Comparison of ENCODE assay signal across 1 cellular context in the genomic region with DNA sequence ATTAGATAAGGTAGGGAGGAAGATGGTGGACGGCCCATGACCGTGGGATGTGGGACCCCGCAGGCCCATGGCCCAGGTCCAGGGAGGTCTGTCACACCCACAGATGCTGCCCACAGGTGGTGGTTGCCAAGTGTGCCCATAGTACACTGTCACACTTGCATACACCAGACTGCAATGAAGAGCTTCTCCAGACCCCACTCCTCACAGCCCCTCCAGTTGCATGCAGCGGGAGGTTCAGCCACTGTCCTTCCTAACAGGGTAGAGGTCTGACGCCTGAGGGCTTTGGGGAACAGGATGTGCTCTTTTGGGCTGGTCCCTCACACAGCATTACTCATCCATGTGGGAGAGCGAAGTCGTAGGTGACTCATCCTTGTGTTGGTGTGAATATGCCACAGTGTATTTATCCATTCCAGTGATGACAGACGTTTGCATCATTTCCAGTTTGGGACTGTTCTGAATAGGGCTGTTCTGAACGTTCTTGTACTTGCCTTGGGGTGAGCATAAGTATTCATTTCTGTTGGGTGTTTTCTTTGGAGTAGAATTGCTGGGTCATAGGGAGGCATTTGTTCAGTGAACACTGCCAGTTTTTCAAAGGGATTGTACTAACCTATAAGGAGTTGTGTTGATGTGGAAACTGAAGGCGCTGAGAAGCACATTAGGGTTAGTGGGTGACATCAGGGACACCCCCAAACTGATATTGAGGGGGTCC.
A peak's percentile ranks its signal among the peaks of the same experiment; 100 is the strongest.
TF ChIP-seq lines count a peak whose summit lies in the region.

No MANE protein-coding gene starts in this region.

TF ChIP-seq in GM12878, 131 proteins besides CTCF, POLR2A, EP300 and RAD21 (continued from another document):
- 0 out of 4 replicates have a peak, but pooled peaks have one; percentile 4 to 43 for TF ChIP-seq SRF (IDR thresholded peaks at IDR 0.05; ENCODE audit: low read depth in 2 of 2, low read length in 2 of 2)
TF ChIP-seq in GM12878: peak in this region for 1.
